ENCODE assay signal across 2 cellular contexts in the genomic region with DNA sequence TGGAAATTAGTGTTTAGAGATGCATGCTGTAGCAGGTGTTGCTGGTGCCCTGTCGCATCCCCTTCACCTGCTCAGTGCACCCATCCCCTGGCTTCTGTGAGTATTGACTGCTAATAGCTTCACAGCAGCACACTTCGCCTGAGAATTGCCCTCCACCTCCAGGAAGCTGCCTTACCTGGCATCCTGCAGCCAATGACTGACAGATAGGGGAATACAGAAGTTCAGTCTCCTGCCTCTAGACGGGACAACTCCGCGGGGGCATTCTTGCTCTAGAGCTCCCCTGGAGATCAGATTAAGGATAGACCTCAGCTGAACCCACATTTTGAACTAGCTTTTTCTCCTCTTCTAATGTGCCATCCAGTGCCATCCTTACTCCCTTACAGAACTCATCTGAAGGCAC.
A peak's percentile ranks its signal among the peaks of the same experiment; 100 is the strongest.
TF ChIP-seq lines count a peak whose summit lies in the region.

No MANE protein-coding gene starts in this region.

TF ChIP-seq in HEK293, 187 proteins besides CTCF, POLR2A, EP300 and RAD21:
- TF ChIP-seq REPIN1 (tag by site-specific recombination; IDR thresholded peaks at IDR 0.05; ENCODE audit: low read depth) (no peak), ZNF10 (tag by site-specific recombination; IDR thresholded peaks at IDR 0.05) (0 out of 2 replicates have a peak, but pooled peaks have one; percentile 29)

TF ChIP-seq in WTC11, 78 proteins besides CTCF, POLR2A, EP300 and RAD21:
- no peak for TF ChIP-seq KAT7 (CRISPR knock-in tag; IDR thresholded peaks at IDR 0.05; ENCODE audit: borderline replicate concordance)
- no peak for TF ChIP-seq NR1H2 (CRISPR knock-in tag; IDR thresholded peaks at IDR 0.05)
- TF ChIP-seq TP53 (CRISPR knock-in tag; IDR thresholded peaks at IDR 0.05) = no peak
- TF ChIP-seq PRRX2 (CRISPR knock-in tag; IDR thresholded peaks at IDR 0.05) = no peak
- TF ChIP-seq ZNF232 (CRISPR knock-in tag; IDR thresholded peaks at IDR 0.05) = no peak
- no peak for TF ChIP-seq ZMAT4 (CRISPR knock-in tag; IDR thresholded peaks at IDR 0.05)
- TF ChIP-seq, protein P1, sequence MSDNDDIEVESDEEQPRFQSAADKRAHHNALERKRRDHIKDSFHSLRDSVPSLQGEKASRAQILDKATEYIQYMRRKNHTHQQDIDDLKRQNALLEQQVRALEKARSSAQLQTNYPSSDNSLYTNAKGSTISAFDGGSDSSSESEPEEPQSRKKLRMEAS (CRISPR knock-in tag; IDR thresholded peaks at IDR 0.05) = no peak
- TF ChIP-seq ZNF263 (CRISPR knock-in tag; IDR thresholded peaks at IDR 0.05; ENCODE audit: low read depth) = no peak
- no peak for TF ChIP-seq SMAD4 (CRISPR knock-in tag; IDR thresholded peaks at IDR 0.05)
- TF ChIP-seq SP1 (CRISPR knock-in tag; conservative IDR thresholded peaks at IDR 0.05) = no peak
- TF ChIP-seq E2F1 (CRISPR knock-in tag; IDR thresholded peaks at IDR 0.05) = no peak
- TF ChIP-seq NFATC4 (CRISPR knock-in tag; IDR thresholded peaks at IDR 0.05) = no peak
- no peak for TF ChIP-seq ZNF219 (CRISPR knock-in tag; IDR thresholded peaks at IDR 0.05; ENCODE audit: borderline replicate concordance)
